Comparison of ENCODE assay signal across 20 cellular contexts in the genomic region with DNA sequence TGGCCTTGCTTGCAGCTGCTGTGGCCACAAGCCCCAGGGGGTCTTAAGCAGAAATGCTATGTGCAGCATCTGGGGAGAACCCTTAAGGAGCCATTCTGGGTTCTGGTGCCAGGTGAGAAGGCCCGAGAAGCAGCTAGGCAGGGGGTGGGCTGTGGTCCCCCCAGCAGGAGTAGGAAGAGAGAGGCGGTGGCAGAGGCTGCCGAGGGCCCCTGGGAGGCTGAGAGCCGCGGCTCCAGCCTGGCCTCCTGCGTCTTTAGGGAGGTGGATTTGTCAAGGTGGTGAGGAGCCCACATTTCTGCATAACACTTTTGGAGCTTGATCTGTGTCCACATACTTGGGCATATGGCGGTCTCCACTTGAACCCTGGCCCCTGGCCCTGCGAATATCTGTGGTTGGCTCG.
DNase-seq lines count a peak whose midpoint lies in the region; ATAC-seq, FAIRE-seq and TF ChIP-seq lines count a peak whose summit lies in the region.
"Had no signal": no experiment of that assay in that cellular context is flagged by ENCODE, and none has a peak within 500 bp of the region (broad histone marks: within the 10 kb centered on the region; RNA-seq: fewer than 3 reads in every experiment).

No MANE protein-coding gene starts in this region.

- FAIRE-seq in HTR-8/SVneo (lab: Jason Lieb, UNC), result no peak
- FAIRE-seq: D721Med, G401.6, GM12891, GM19239, H1 had no signal

- H2AFZ ChIP-seq in osteoblast (ENCODE audit: low read length), result no peak overlapping the region

- H3K27ac ChIP-seq in heart right ventricle (no peak overlapping the region), osteoblast (ENCODE audit: low read depth, low read length) (no peak overlapping the region)
- H3K27ac ChIP-seq: HL-60 had no signal

- no peaks in the 10 kb centered on the region for H3K27me3 ChIP-seq in heart right ventricle
- no peaks in the 10 kb centered on the region for H3K27me3 ChIP-seq in osteoblast (ENCODE audit: insufficient read depth, low read length)

- H3K36me3 ChIP-seq in heart right ventricle (peaks cover 0 to 3% (median 0%) of the 10 kb centered on the region in 9 donors), osteoblast (ENCODE audit: insufficient read depth, low read length) (no peaks in the 10 kb centered on the region)

- DNase-seq in activated naive CD4-positive, alpha-beta T cell treated with anti-CD3 and anti-CD28 coated beads, Interleukin-2, amount 50 U/mL, for 16 hours, result peak; percentile 2
- DNase-seq in activated naive CD4-positive, alpha-beta T cell (lab: John Stamatoyannopoulos, UW), result no peak
- DNase-seq in left cardiac atrium, result peak; percentile 5
- DNase-seq in heart right ventricle, result no peak
- no peak for DNase-seq in endothelial cell (ENCODE audit: low spot score)
- no peak for DNase-seq in osteoblast (ENCODE audit: insufficient read length, low spot score, missing footprints)
- DNase-seq in stimulated activated CD4-positive, alpha-beta T cell treated with anti-CD3 and anti-CD28 coated beads, Interleukin-2, amount 100 ng/mL, for 48 hours, result no peak
- DNase-seq in HTR-8/SVneo (ENCODE audit: insufficient read length, low spot score), result no peak
- DNase-seq: 8988T; C1 segment of cervical spinal cord; Caco-2; CD4-positive, alpha-beta T cell; H9; IMR-90 had no signal

- peak overlapping the region; percentile 67 for H3K27ac Mint-ChIP-seq in endothelial cell (ENCODE audit: unreplicated experiment)
- H3K27ac Mint-ChIP-seq: CD4-positive, alpha-beta T cell; H9 had no signal

- no peaks in the 10 kb centered on the region for H3K79me2 ChIP-seq in osteoblast (ENCODE audit: insufficient read depth, low read length)

- no peaks in the 10 kb centered on the region for H4K20me1 ChIP-seq in osteoblast (ENCODE audit: insufficient read depth, low read length)

- TF ChIP-seq CTCF in heart right ventricle (IDR thresholded peaks at IDR 0.05) (no peak), endothelial cell (IDR thresholded peaks at IDR 0.05; ENCODE audit: unreplicated experiment) (no peak), osteoblast (IDR thresholded peaks at IDR 0.05; ENCODE audit: extremely low read depth, low read depth, low read length) (no peak)

- intact Hi-C loops in left cardiac atrium (cut with DNase I) (no loop called here), heart right ventricle (cut with DNase I) (loop anchor here in 3 of 10 donors (5.0 to 10.0 kb wide), 3 partner anchors 63 to 1100 kb away; a partner anchor contains a TSS)

- peaks cover 2% of the 10 kb centered on the region for H3K27me3 Mint-ChIP-seq in endothelial cell (ENCODE audit: unreplicated experiment)
- H3K27me3 Mint-ChIP-seq: CD4-positive, alpha-beta T cell had no signal

- H3K36me3 Mint-ChIP-seq in endothelial cell (ENCODE audit: low read depth, unreplicated experiment), result no peaks in the 10 kb centered on the region

- H3K4me1 ChIP-seq in heart right ventricle, result peaks cover 0 to 10% (median 0%) of the 10 kb centered on the region in 9 donors
- H3K4me1 ChIP-seq in osteoblast (ENCODE audit: insufficient read depth, low read length), result no peaks in the 10 kb centered on the region
- H3K4me1 ChIP-seq: Caco-2 had no signal

- peaks cover 0 to 2% (median 0%) of the 10 kb centered on the region in 11 donors for H3K9me3 ChIP-seq in heart right ventricle
- H3K9me3 ChIP-seq in osteoblast (ENCODE audit: low read depth, low read length), result no peaks in the 10 kb centered on the region
- H3K9me3 ChIP-seq: Caco-2 had no signal

- H3K4me3 Mint-ChIP-seq in endothelial cell (ENCODE audit: unreplicated experiment), result no peak overlapping the region
- H3K4me3 Mint-ChIP-seq: CD4-positive, alpha-beta T cell; H9 had no signal

- 90 to 93% methylated on average over 9 of the region's 9 CpGs for WGBS in heart right ventricle, 2 donors

- ATAC-seq in left cardiac atrium, result no peak
- ATAC-seq in heart right ventricle, result no peak

- H3K4me1 Mint-ChIP-seq in endothelial cell (ENCODE audit: unreplicated experiment), result no peaks in the 10 kb centered on the region
- H3K4me1 Mint-ChIP-seq: H9 had no signal

- H3K4me3 ChIP-seq in heart right ventricle (no peak overlapping the region), osteoblast (ENCODE audit: insufficient read depth, low read length) (no peak overlapping the region)

- no peak overlapping the region for H3K4me2 ChIP-seq in osteoblast (ENCODE audit: insufficient read depth, low read length)

- no peaks in the 10 kb centered on the region for H3K9me3 Mint-ChIP-seq in endothelial cell (ENCODE audit: unreplicated experiment)
- H3K9me3 Mint-ChIP-seq: CD4-positive, alpha-beta T cell; H9 had no signal

Comparison
In these comparisons a context has a peak if more than half of its experiments do, and no peak if none do; other contexts are left out.
1. DNase-seq: peak in activated naive CD4-positive, alpha-beta T cell treated with anti-CD3 and anti-CD28 coated beads, Interleukin-2, amount 50 U/mL, for 16 hours (single experiment) and left cardiac atrium (single experiment); none in activated naive CD4-positive, alpha-beta T cell (0 of 4), heart right ventricle (0 of 2), endothelial cell (single experiment), osteoblast (single experiment), stimulated activated CD4-positive, alpha-beta T cell treated with anti-CD3 and anti-CD28 coated beads, Interleukin-2, amount 100 ng/mL, for 48 hours (0 of 2) and HTR-8/SVneo (single experiment).